1 cellular context compared by ENCODE assay signal in the genomic region with DNA sequence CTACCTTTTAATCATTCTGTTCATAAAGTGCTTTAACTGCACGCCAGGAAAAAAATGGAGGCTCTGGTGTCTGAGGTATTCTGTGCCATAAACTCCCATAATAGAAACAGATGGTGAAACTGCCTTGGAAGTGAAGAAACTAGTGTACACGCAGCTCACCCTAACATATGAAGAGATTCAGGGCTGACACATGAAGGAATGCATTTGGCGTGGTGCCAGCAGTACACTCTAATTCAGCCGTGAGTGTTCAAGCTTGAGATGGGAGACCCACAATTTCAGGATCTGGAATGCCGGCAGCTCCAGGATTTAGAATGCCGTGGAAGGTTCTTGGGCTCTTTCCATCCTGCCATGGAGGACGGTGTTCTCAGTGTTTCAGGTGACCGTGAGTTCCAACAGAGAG.
TF ChIP-seq lines count a peak whose summit lies in the region.

No MANE protein-coding gene starts in this region.

TF ChIP-seq in SK-N-SH treated with all-trans-retinoic acid at 6 μM for 48 hours, 23 proteins besides CTCF, POLR2A, EP300 and RAD21 (continued from another document):
- TF ChIP-seq, protein P1, sequence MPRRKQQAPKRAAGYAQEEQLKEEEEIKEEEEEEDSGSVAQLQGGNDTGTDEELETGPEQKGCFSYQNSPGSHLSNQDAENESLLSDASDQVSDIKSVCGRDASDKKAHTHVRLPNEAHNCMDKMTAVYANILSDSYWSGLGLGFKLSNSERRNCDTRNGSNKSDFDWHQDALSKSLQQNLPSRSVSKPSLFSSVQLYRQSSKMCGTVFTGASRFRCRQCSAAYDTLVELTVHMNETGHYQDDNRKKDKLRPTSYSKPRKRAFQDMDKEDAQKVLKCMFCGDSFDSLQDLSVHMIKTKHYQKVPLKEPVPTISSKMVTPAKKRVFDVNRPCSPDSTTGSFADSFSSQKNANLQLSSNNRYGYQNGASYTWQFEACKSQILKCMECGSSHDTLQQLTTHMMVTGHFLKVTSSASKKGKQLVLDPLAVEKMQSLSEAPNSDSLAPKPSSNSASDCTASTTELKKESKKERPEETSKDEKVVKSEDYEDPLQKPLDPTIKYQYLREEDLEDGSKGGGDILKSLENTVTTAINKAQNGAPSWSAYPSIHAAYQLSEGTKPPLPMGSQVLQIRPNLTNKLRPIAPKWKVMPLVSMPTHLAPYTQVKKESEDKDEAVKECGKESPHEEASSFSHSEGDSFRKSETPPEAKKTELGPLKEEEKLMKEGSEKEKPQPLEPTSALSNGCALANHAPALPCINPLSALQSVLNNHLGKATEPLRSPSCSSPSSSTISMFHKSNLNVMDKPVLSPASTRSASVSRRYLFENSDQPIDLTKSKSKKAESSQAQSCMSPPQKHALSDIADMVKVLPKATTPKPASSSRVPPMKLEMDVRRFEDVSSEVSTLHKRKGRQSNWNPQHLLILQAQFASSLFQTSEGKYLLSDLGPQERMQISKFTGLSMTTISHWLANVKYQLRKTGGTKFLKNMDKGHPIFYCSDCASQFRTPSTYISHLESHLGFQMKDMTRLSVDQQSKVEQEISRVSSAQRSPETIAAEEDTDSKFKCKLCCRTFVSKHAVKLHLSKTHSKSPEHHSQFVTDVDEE (CRISPR knock-in tag; IDR thresholded peaks at IDR 0.05), result no peak
- TF ChIP-seq GLIS3 (CRISPR knock-in tag; IDR thresholded peaks at IDR 0.05) (no peak), ZFP30 (CRISPR knock-in tag; IDR thresholded peaks at IDR 0.05) (no peak), ZC3H10 (CRISPR knock-in tag; IDR thresholded peaks at IDR 0.05) (no peak)
